In genomic region chr2:42944744-42945415, GRCh38 we compare ENCODE assay signal across 11 cellular contexts.
DNase-seq lines count a peak whose midpoint lies in the region; ATAC-seq lines count a peak whose summit lies in the region.
"Had no signal": no experiment of that assay in that cellular context is flagged by ENCODE, and none has a peak within 500 bp of the region (broad histone marks: within the 10 kb centered on the region; RNA-seq: fewer than 3 reads in every experiment).

No MANE protein-coding gene starts in this region.

- ATAC-seq in GM18511 (IDR thresholded peaks at IDR 0.05; ENCODE audit: unreplicated experiment): no peak
- ATAC-seq: stimulated activated memory B cell treated with anti-CD40 and anti-IgM and Interleukin-4, amounts not matched to agents 10 μg/mL and 1 μg/mL and 100 μg/mL, for 72 hours had no signal

- DNase-seq in NCI-H146 (lab: John Stamatoyannopoulos, UW) (peak; percentile 21), NCI-H146 treated with DMSO at 0.1 percent for 48 hours (lab: John Stamatoyannopoulos, UW; ENCODE audit: unreplicated experiment) (no peak), HPDE6-E6E7 (ENCODE audit: extremely low spot score) (peak; percentile 54), SW480 (ENCODE audit: low spot score) (peak; percentile 64), kidney tubule cell (ENCODE audit: low spot score) (peak; percentile 34), inferior parietal cortex (ENCODE audit: extremely low spot score) (no peak), RKO (ENCODE audit: low spot score) (no peak)
- DNase-seq: DMS153, NCI-H1436 had no signal

Comparison
In these comparisons a context has a peak if more than half of its experiments do, and no peak if none do; other contexts are left out.
1. DNase-seq: peak in NCI-H146 (single experiment), HPDE6-E6E7 (single experiment), SW480 (single experiment) and kidney tubule cell (single experiment); none in NCI-H146 treated with DMSO at 0.1 percent for 48 hours (single experiment), inferior parietal cortex (single experiment) and RKO (single experiment).